In genomic region chr19:55248166-55248675, GRCh38 we compare ENCODE assay signal across 15 cellular contexts. TPM values are rescaled to one million over a fixed set of nuclear protein-coding genes. Genes with fewer than 3 reads are reported as not detected.
DNase-seq lines count a peak whose midpoint lies in the region; ATAC-seq and TF ChIP-seq lines count a peak whose summit lies in the region.
"Had no signal": no experiment of that assay in that cellular context is flagged by ENCODE, and none has a peak within 500 bp of the region (broad histone marks: within the 10 kb centered on the region; RNA-seq: fewer than 3 reads in every experiment).

No MANE protein-coding gene starts in this region.

- H3K4me1 ChIP-seq in Loucy (ENCODE audit: insufficient read depth, low read length, poor library complexity, severe bottlenecking), result peaks cover 51% of the 10 kb centered on the region
- no peaks in the 10 kb centered on the region for H3K4me1 ChIP-seq in foreskin keratinocyte
- no peaks in the 10 kb centered on the region for H3K4me1 ChIP-seq in ascending aorta
- H3K4me1 ChIP-seq: pancreas had no signal

- H3K9me3 Mint-ChIP-seq in CD14-positive monocyte, result no peaks in the 10 kb centered on the region
- H3K9me3 Mint-ChIP-seq: activated CD4-positive, alpha-beta memory T cell treated with anti-CD3 and anti-CD28 coated beads, Interleukin-2, amount 10 ng/mL, durations not matched to agents 7 days and 5 days had no signal

- H3K27me3 ChIP-seq in Loucy (ENCODE audit: insufficient read depth, low read length, poor library complexity, severe bottlenecking) (no peaks in the 10 kb centered on the region), foreskin keratinocyte (no peaks in the 10 kb centered on the region), ascending aorta (no peaks in the 10 kb centered on the region)
- H3K27me3 ChIP-seq: pancreas had no signal

- no peak overlapping the region for H3K4me3 ChIP-seq in Loucy (ENCODE audit: low read length, poor library complexity, severe bottlenecking)
- no peak overlapping the region for H3K4me3 ChIP-seq in ascending aorta
- H3K4me3 ChIP-seq: pancreas had no signal

- no peaks in the 10 kb centered on the region for H3K9me3 ChIP-seq in Loucy (ENCODE audit: insufficient read depth, low read depth, low read length)
- no peaks in the 10 kb centered on the region for H3K9me3 ChIP-seq in ascending aorta
- H3K9me3 ChIP-seq: pancreas had no signal

- H3K4me2 ChIP-seq in Loucy (ENCODE audit: low read depth, low read length, poor library complexity, severe bottlenecking), result peak overlapping the region; percentile 41

- peak overlapping the region; percentile 20 for H3K9ac ChIP-seq in Loucy (ENCODE audit: low read depth, low read length, poor library complexity, severe bottlenecking)

- H3K4me1 Mint-ChIP-seq in CD14-positive monocyte, result peaks cover 47% of the 10 kb centered on the region

- no peaks in the 10 kb centered on the region for H3K9me2 ChIP-seq in Loucy (replicated peaks; ENCODE audit: low read depth, low read length)

- peaks cover 8% of the 10 kb centered on the region for H3F3A ChIP-seq in Loucy (ENCODE audit: low read depth)

- H3K27ac ChIP-seq in foreskin keratinocyte (peak overlapping the region; percentile 52), ascending aorta (no peak overlapping the region)
- H3K27ac ChIP-seq: pancreas had no signal

- H4K20me1 ChIP-seq in Loucy (ENCODE audit: insufficient read depth, low read length, poor library complexity, severe bottlenecking), result peaks cover 80% of the 10 kb centered on the region

- TF ChIP-seq CTCF in CD14-positive monocyte (IDR thresholded peaks at IDR 0.05), result no peak
- TF ChIP-seq CTCF in Loucy (conservative IDR thresholded peaks at IDR 0.05; ENCODE audit: low read length), result no peak
- no peak for TF ChIP-seq CTCF in foreskin keratinocyte (conservative IDR thresholded peaks at IDR 0.05)
- TF ChIP-seq CTCF in ascending aorta (IDR thresholded peaks at IDR 0.05), result no peak

- H3K27ac Mint-ChIP-seq in CD14-positive monocyte, result peak overlapping the region in 6 of 7 donors; percentile 64 to 87 (median 75)

- H3K4me3 Mint-ChIP-seq in CD14-positive monocyte, result no peak overlapping the region
- H3K4me3 Mint-ChIP-seq: activated CD4-positive, alpha-beta memory T cell treated with anti-CD3 and anti-CD28 coated beads, Interleukin-2, amount 10 ng/mL, durations not matched to agents 7 days and 5 days had no signal

- peaks cover 0 to 2% (median 0%) of the 10 kb centered on the region in 3 donors for H3K27me3 Mint-ChIP-seq in CD14-positive monocyte (ENCODE audit: low read depth in 3 of 3)
- H3K27me3 Mint-ChIP-seq: activated CD4-positive, alpha-beta memory T cell treated with anti-CD3 and anti-CD28 coated beads, Interleukin-2, amount 10 ng/mL, durations not matched to agents 7 days and 5 days had no signal

- ATAC-seq in foreskin keratinocyte, result no peak
- no peak for ATAC-seq in HG03097 (IDR thresholded peaks at IDR 0.05; ENCODE audit: low FRiP score, unreplicated experiment)
- no peak for ATAC-seq in GM19328 (IDR thresholded peaks at IDR 0.05; ENCODE audit: unreplicated experiment)

- H3K36me3 Mint-ChIP-seq in CD14-positive monocyte, result peaks cover 44 to 71% of the 10 kb centered on the region in 2 donors

- intact Hi-C loops in CD14-positive monocyte (cut with micrococcal nuclease) (no loop called here), ascending aorta (cut with DNase I) (no loop called here)

- H3K36me3 ChIP-seq in Loucy (ENCODE audit: insufficient read depth, low read length) (peaks cover 73% of the 10 kb centered on the region; the same call in 1 of the 2 replicates), ascending aorta (peaks cover 34 to 41% of the 10 kb centered on the region in 2 donors)

- H3K79me2 ChIP-seq in Loucy (ENCODE audit: insufficient read depth, low read length), result peaks cover 100% of the 10 kb centered on the region

- DNase-seq in CD14-positive monocyte (ENCODE audit: low spot score), result no peak
- DNase-seq in foreskin keratinocyte, result no peak
- no peak for DNase-seq in ascending aorta (ENCODE audit: low spot score in 2 of 2)
- DNase-seq: activated CD4-positive, alpha-beta memory T cell treated with anti-CD3 and anti-CD28 coated beads, Interleukin-2, amount 10 ng/mL, durations not matched to agents 7 days and 5 days; C1 segment of cervical spinal cord; effector CD4-positive, alpha-beta T cell; GDM1; NCI-H2081; pancreas; stimulated activated CD4-positive, alpha-beta T cell treated with anti-CD3 and anti-CD28 coated beads, Interleukin-1b, Interleukin-23, amount 100 ng/mL, for 48 hours; stimulated activated naive CD4-positive, alpha-beta T cell treated with Interleukin-2 at 50 U/mL for 16 hours; T-helper 1 cell had no signal

- H2AFZ ChIP-seq in Loucy (ENCODE audit: low read length), result no peak overlapping the region

RNA-seq across cellular contexts. Expression of gene PPP6R1, which starts 10.6 kb away (rescaled TPM):
- polyA plus RNA-seq in CD14-positive monocyte, result 10 to 100 TPM; 16.9 to 22.0 TPM
- total RNA-seq in foreskin keratinocyte, result 57.6 and 65.2 TPM in 2 replicates
- polyA plus RNA-seq in foreskin keratinocyte, result 48.5 and 52.7 TPM in 2 replicates
- 68.3 TPM for total RNA-seq in ascending aorta

RNA-seq across cellular contexts. Expression of gene TMEM86B, which starts 19.7 kb away (rescaled TPM):
- polyA plus RNA-seq in CD14-positive monocyte (under 1 TPM; 0.16 to 0.38 TPM), foreskin keratinocyte (2.2 and 2.9 TPM in 2 replicates)
- total RNA-seq in foreskin keratinocyte (1.2 and 1.7 TPM in 2 replicates), ascending aorta (not detected)

RNA-seq across cellular contexts. Expression of gene HSPBP1, which starts 31.7 kb away (rescaled TPM):
- polyA plus RNA-seq in CD14-positive monocyte (10 to 100 TPM; 15.3 to 17.0 TPM), foreskin keratinocyte (74.1 and 75.2 TPM in 2 replicates)
- total RNA-seq in foreskin keratinocyte (43.0 and 45.8 TPM in 2 replicates), ascending aorta (72.7 TPM)

RNA-seq across cellular contexts. Expression of gene BRSK1, which starts 35.6 kb away (rescaled TPM):
- polyA plus RNA-seq in CD14-positive monocyte (not detected), foreskin keratinocyte (2.4 and 2.6 TPM in 2 replicates)
- total RNA-seq in foreskin keratinocyte (3.1 and 3.6 TPM in 2 replicates), ascending aorta (6.5 TPM)

RNA-seq across cellular contexts. Expression of gene PTPRH, which starts 38.9 kb away (rescaled TPM):
- polyA plus RNA-seq in CD14-positive monocyte, result under 1 TPM in 1 of 2 donors, not detected in 1; 0.08 TPM
- total RNA-seq in foreskin keratinocyte, result 0.11 and 0.17 TPM in 2 replicates
- 0.04 and 0.06 TPM in 2 replicates for polyA plus RNA-seq in foreskin keratinocyte
- total RNA-seq in ascending aorta, result 0.64 TPM
- total RNA-seq: activated CD4-positive, alpha-beta memory T cell treated with anti-CD3 and anti-CD28 coated beads, Interleukin-2, amount 10 ng/mL, durations not matched to agents 7 days and 5 days had no signal
